In the genomic region with DNA sequence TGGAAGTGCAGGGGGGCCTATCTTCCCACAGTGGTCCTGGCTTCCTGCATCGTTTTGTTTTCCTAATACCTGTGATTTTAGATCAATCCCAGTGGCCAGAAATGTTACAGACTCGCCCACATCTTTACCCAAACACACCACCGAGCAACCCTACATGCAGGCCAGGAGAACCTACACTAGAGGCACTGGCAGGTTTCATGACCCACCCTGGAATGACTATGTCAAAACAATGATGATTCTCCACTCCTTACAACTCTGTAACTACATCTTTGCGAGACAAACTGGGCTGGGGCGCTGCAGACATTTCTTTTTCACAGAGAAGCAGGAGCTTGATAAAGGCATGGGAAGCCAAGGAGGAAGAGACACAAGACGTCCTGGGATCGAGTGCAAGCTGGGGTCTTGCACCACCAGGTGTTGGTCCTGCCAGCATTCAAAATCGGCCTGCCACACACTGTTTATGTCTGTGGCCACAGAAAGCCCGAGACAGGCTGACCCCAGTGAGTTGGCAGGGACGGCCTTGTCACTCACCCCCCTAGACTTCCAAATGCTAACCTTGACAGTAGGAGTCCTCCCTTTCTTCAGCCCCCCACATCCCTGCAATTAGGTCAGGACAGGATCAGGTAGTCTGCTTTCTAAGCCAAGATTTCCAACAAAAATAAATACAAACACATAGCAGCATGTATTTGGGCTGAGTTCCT, we compare ENCODE assay signal across 18 cellular contexts. TPM values are rescaled to one million over a fixed set of nuclear protein-coding genes. Genes with fewer than 3 reads are reported as not detected.
DNase-seq lines count a peak whose midpoint lies in the region; ATAC-seq and TF ChIP-seq lines count a peak whose summit lies in the region.
"Had no signal": no experiment of that assay in that cellular context is flagged by ENCODE, and none has a peak within 500 bp of the region (broad histone marks: within the 10 kb centered on the region; RNA-seq: fewer than 3 reads in every experiment).

No MANE protein-coding gene starts in this region.

- no peak for DNase-seq in stimulated activated naive CD8-positive, alpha-beta T cell treated with anti-CD3 and anti-CD28 coated beads, Interleukin-15, Interleukin-2, amounts not matched to agents 100 U/mL and 50 U/mL, for 24 hours
- DNase-seq in WTC11 (ENCODE audit: low spot score): no peak
- DNase-seq in left ventricle myocardium superior: no peak
- DNase-seq in type B pancreatic cell (ENCODE audit: extremely low spot score, unreplicated experiment): no peak
- DNase-seq in DMS 273 (lab: John Stamatoyannopoulos, UW; ENCODE audit: unreplicated experiment): no peak
- DNase-seq: activated CD4-positive, alpha-beta T cell treated with anti-CD3 and anti-CD28 coated beads for 4 hours; activated CD8-positive, alpha-beta memory T cell treated with anti-CD3 and anti-CD28 coated beads, Interleukin-2, amount 50 U/mL, for 4 hours; activated naive CD4-positive, alpha-beta T cell treated with anti-CD3 and anti-CD28 coated beads, Interleukin-2, amount 10 ng/mL, durations not matched to agents 7 days and 5 days; brain microvascular endothelial cell; effector CD8-positive, alpha-beta T cell; left lung; NCI-H345; SJCRH30 had no signal

- no peak for ATAC-seq in stimulated activated naive CD8-positive, alpha-beta T cell treated with anti-CD3 and anti-CD28 coated beads, Interleukin-15, Interleukin-2, amounts not matched to agents 100 U/mL and 50 U/mL, for 24 hours
- ATAC-seq in WTC11 (no peak), left ventricle myocardium superior (peak; percentile 2), GM18502 (IDR thresholded peaks at IDR 0.05; ENCODE audit: poor library complexity, unreplicated experiment) (no peak), GM19324 (IDR thresholded peaks at IDR 0.05; ENCODE audit: low FRiP score, unreplicated experiment) (no peak)

- CTCF ChIA-PET in WTC11 (lab: Charles Lee): interaction anchor here (0.7 to 1.4 kb wide), 6 partner anchors 9 to 102 kb away, joined by 3 to 10 read pairs (median 4); no protein-coding TSS in a partner anchor

- no peaks in the 10 kb centered on the region for H3K27me3 Mint-ChIP-seq in stimulated activated naive CD8-positive, alpha-beta T cell treated with anti-CD3 and anti-CD28 coated beads, Interleukin-15, Interleukin-2, amounts not matched to agents 100 ng/mL and 50 ng/mL, for 24 hours
- H3K27me3 Mint-ChIP-seq in WTC11 (ENCODE audit: low read depth) (no peaks in the 10 kb centered on the region), type B pancreatic cell (no peaks in the 10 kb centered on the region)
- H3K27me3 Mint-ChIP-seq: activated naive CD4-positive, alpha-beta T cell treated with anti-CD3 and anti-CD28 coated beads, Interleukin-2, amount 10 ng/mL, durations not matched to agents 7 days and 5 days had no signal

- H3K9me3 Mint-ChIP-seq in stimulated activated naive CD8-positive, alpha-beta T cell treated with anti-CD3 and anti-CD28 coated beads, Interleukin-15, Interleukin-2, amounts not matched to agents 100 ng/mL and 50 ng/mL, for 24 hours: no peaks in the 10 kb centered on the region
- H3K9me3 Mint-ChIP-seq in WTC11 (peaks cover 3% of the 10 kb centered on the region), type B pancreatic cell (no peaks in the 10 kb centered on the region)
- H3K9me3 Mint-ChIP-seq: activated naive CD4-positive, alpha-beta T cell treated with anti-CD3 and anti-CD28 coated beads, Interleukin-2, amount 10 ng/mL, durations not matched to agents 7 days and 5 days had no signal

- TF ChIP-seq CTCF in WTC11 (IDR thresholded peaks at IDR 0.05) (no peak), type B pancreatic cell (conservative IDR thresholded peaks at IDR 0.05) (no peak)

- peak overlapping the region; percentile 28 for H3K27ac Mint-ChIP-seq in stimulated activated naive CD8-positive, alpha-beta T cell treated with anti-CD3 and anti-CD28 coated beads, Interleukin-15, Interleukin-2, amounts not matched to agents 100 ng/mL and 50 ng/mL, for 24 hours
- H3K27ac Mint-ChIP-seq in WTC11: peak overlapping the region; percentile 69
- H3K27ac Mint-ChIP-seq in type B pancreatic cell: peak overlapping the region; percentile 39

- no peak overlapping the region for H3K4me3 Mint-ChIP-seq in stimulated activated naive CD8-positive, alpha-beta T cell treated with anti-CD3 and anti-CD28 coated beads, Interleukin-15, Interleukin-2, amounts not matched to agents 100 ng/mL and 50 ng/mL, for 24 hours
- H3K4me3 Mint-ChIP-seq in WTC11: no peak overlapping the region
- H3K4me3 Mint-ChIP-seq in type B pancreatic cell: no peak overlapping the region
- H3K4me3 Mint-ChIP-seq: activated naive CD4-positive, alpha-beta T cell treated with anti-CD3 and anti-CD28 coated beads, Interleukin-2, amount 10 ng/mL, durations not matched to agents 7 days and 5 days had no signal

- POLR2A ChIA-PET in WTC11 (lab: Charles Lee): interaction anchor here (0.6 kb wide), 1 partner anchor 76 kb away, joined by 4 read pairs; no protein-coding TSS in a partner anchor

- H3K36me3 Mint-ChIP-seq in stimulated activated naive CD8-positive, alpha-beta T cell treated with anti-CD3 and anti-CD28 coated beads, Interleukin-15, Interleukin-2, amounts not matched to agents 100 ng/mL and 50 ng/mL, for 24 hours (ENCODE audit: low read depth): peaks cover 23% of the 10 kb centered on the region
- H3K36me3 Mint-ChIP-seq in WTC11 (peaks cover 15% of the 10 kb centered on the region), type B pancreatic cell (peaks cover 9% of the 10 kb centered on the region)

- intact Hi-C loops in left ventricle myocardium superior (cut with micrococcal nuclease): no loop called here

- H3K4me1 Mint-ChIP-seq in stimulated activated naive CD8-positive, alpha-beta T cell treated with anti-CD3 and anti-CD28 coated beads, Interleukin-15, Interleukin-2, amounts not matched to agents 100 ng/mL and 50 ng/mL, for 24 hours (ENCODE audit: low read depth): peaks cover 33% of the 10 kb centered on the region
- H3K4me1 Mint-ChIP-seq in WTC11 (peaks cover 42% of the 10 kb centered on the region), type B pancreatic cell (ENCODE audit: unreplicated experiment) (peaks cover 14% of the 10 kb centered on the region)

TF ChIP-seq in WTC11, 78 proteins besides CTCF, POLR2A, EP300 and RAD21:
- TF ChIP-seq ZNF671 (CRISPR knock-in tag; IDR thresholded peaks at IDR 0.05) (no peak), KAT7 (CRISPR knock-in tag; IDR thresholded peaks at IDR 0.05; ENCODE audit: borderline replicate concordance) (no peak), FOXP1 (CRISPR knock-in tag; IDR thresholded peaks at IDR 0.05; ENCODE audit: borderline replicate concordance) (no peak), MXD4 (CRISPR knock-in tag; IDR thresholded peaks at IDR 0.05; ENCODE audit: borderline replicate concordance) (no peak), HMGA2 (CRISPR knock-in tag; IDR thresholded peaks at IDR 0.05) (no peak)
TF ChIP-seq in WTC11: peak in this region for 0.

RNA-seq across cellular contexts. Expression of gene UBE2O, which starts 32.4 kb away (rescaled TPM):
- total RNA-seq in WTC11 (2021): 57.1 to 68.9 TPM (median 59.6 TPM) in 3 replicates
- total RNA-seq in left ventricle myocardium superior: 39.0 TPM
- 38.5 and 51.5 TPM in 2 replicates for total RNA-seq in type B pancreatic cell (ENCODE audit: low replicate concordance)

RNA-seq across cellular contexts. Expression of gene SPHK1, which starts 36.1 kb away (rescaled TPM):
- total RNA-seq in WTC11 (2021) (2.5 to 2.9 TPM (median 2.8 TPM) in 3 replicates), left ventricle myocardium superior (2.7 TPM), type B pancreatic cell (ENCODE audit: low replicate concordance) (4.3 and 26.8 TPM in 2 replicates)

RNA-seq across cellular contexts. Expression of gene AANAT, which starts 46.9 kb away (rescaled TPM):
- total RNA-seq in WTC11 (2021) (0.17 to 0.57 TPM in 2 of 3 replicates, not detected in the other), left ventricle myocardium superior (not detected), type B pancreatic cell (ENCODE audit: low replicate concordance) (not detected in 2 replicates)
- total RNA-seq: H1, left lung, myocyte had no signal
